In the genomic region with DNA sequence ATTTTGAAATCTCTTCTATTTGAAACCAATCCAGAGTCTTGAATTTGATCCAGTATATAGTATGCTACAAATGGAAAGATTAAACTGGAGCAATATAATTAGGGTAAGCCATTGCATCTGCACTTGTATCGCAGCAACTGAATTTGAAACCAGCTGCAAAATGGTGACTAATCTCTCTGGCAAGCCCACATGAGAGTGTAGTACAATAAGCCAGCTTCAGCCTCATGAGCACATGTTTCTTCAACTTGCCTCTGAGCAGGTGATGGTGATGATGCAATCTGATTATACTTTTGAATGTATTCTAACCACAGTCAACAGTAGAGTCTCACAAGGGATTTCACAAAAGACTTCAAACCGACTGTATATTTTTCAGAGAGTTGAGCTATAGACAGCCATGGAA, we compare ENCODE assay signal across 8 cellular contexts. TPM values are rescaled to one million over a fixed set of nuclear protein-coding genes. Genes with fewer than 3 reads are reported as not detected.
DNase-seq lines count a peak whose midpoint lies in the region; TF ChIP-seq lines count a peak whose summit lies in the region.

No MANE protein-coding gene starts in this region.

- H3K9me3 Mint-ChIP-seq in nephron: no peaks in the 10 kb centered on the region

- H3K4me3 ChIP-seq in MG63: no peak overlapping the region

- H3K9me3 ChIP-seq in MG63: no peaks in the 10 kb centered on the region

- CTCF ChIA-PET in HEK293T (lab: Yijun Ruan, JAX): interaction anchor here (0.6 kb wide), 1 partner anchor 14 kb away, joined by 3 read pairs; no protein-coding TSS in a partner anchor

- H3K27me3 Mint-ChIP-seq in nephron (ENCODE audit: low read depth): peaks cover 3% of the 10 kb centered on the region

- H3K27ac Mint-ChIP-seq in nephron: peak overlapping the region in 2 of 3 experiments; percentile 50 to 86

- peaks cover 3% of the 10 kb centered on the region for H3K36me3 Mint-ChIP-seq in nephron (ENCODE audit: low read depth)

- H3K27me3 ChIP-seq in MG63: no peaks in the 10 kb centered on the region

- no peaks in the 10 kb centered on the region for H3K36me3 ChIP-seq in MG63

- H3K4me1 Mint-ChIP-seq in nephron: peaks cover 16% of the 10 kb centered on the region

- TF ChIP-seq CTCF in nephron (IDR thresholded peaks at IDR 0.05; ENCODE audit: unreplicated experiment in 3 of 3): no peak

- H3K4me3 Mint-ChIP-seq in nephron: no peak overlapping the region

- DNase-seq in NK-92 treated with Interleukin-12 subunit alpha and Interleukin-12 subunit beta, amount 100 ng/mL, for 24 hours (lab: John Stamatoyannopoulos, UW): peak; percentile 36
- DNase-seq in NK-92 (lab: John Stamatoyannopoulos, UW; ENCODE audit: unreplicated experiment) (no peak), HEK293T (ENCODE audit: extremely low spot score) (no peak), MG63 (peak; percentile 65), RPMI8226 (peak; percentile 71), brain pericyte (ENCODE audit: low read depth, low spot score) (peak; percentile 66), 8988T (no peak)

- POLR2A ChIA-PET in HEK293T (lab: Yijun Ruan, JAX): interaction anchor here (0.7 kb wide), 1 partner anchor 23 kb away, joined by 3 read pairs; no protein-coding TSS in a partner anchor

TF ChIP-seq in HEK293T, 16 proteins besides CTCF, POLR2A, EP300 and RAD21:
- TF ChIP-seq HDGF (IDR thresholded peaks at IDR 0.05; ENCODE audit: borderline replicate concordance) (no peak), L3MBTL2 (conservative IDR thresholded peaks at IDR 0.05) (peak; percentile 54; the same call in 1 of the 2 replicates)

RNA-seq across cellular contexts. Expression of a gene that starts 0.8 kb away (rescaled TPM):
- 55.7 and 81.5 TPM in 2 replicates for total RNA-seq in MG63 (2014; rRNA removed; shearing (Covaris generic); ENCODE audit: low replicate concordance)

Comparison
In these comparisons a context has a peak if more than half of its experiments do, and no peak if none do; other contexts are left out.
1. DNase-seq: peak in NK-92 treated with Interleukin-12 subunit alpha and Interleukin-12 subunit beta, amount 100 ng/mL, for 24 hours (single experiment), MG63 (single experiment), RPMI8226 (single experiment) and brain pericyte (single experiment); none in NK-92 (single experiment), HEK293T (single experiment) and 8988T (single experiment).